Comparison of ENCODE assay signal across 12 cellular contexts in genomic region chr7:141074997-141075396, GRCh38. TPM values are rescaled to one million over a fixed set of nuclear protein-coding genes. Genes with fewer than 3 reads are reported as not detected.
DNase-seq lines count a peak whose midpoint lies in the region; ATAC-seq and TF ChIP-seq lines count a peak whose summit lies in the region.
"Had no signal": no experiment of that assay in that cellular context is flagged by ENCODE, and none has a peak within 500 bp of the region (broad histone marks: within the 10 kb centered on the region; RNA-seq: fewer than 3 reads in every experiment).

No MANE protein-coding gene starts in this region.

- no peak for ATAC-seq in activated CD4-positive, alpha-beta T cell treated with anti-CD3 and anti-CD28 coated beads for 36 hours
- no peak for ATAC-seq in GM21360 (IDR thresholded peaks at IDR 0.05; ENCODE audit: unreplicated experiment)

- H3K27ac ChIP-seq in VCaP, result peak overlapping the region; percentile 92
- H3K27ac ChIP-seq in sigmoid colon, result peak overlapping the region in 1 of 4 donors; percentile 80
- H3K27ac ChIP-seq: BLaER1 treated with 17β-estradiol and CSF1 and Interleukin-3, amounts not matched to agents 10 nM and 100 nM; skin epidermis had no signal

- no peaks in the 10 kb centered on the region for H3K9me3 ChIP-seq in iPS-15b (ENCODE audit: control insufficient read depth, insufficient read depth, low read length)
- no peaks in the 10 kb centered on the region for H3K9me3 ChIP-seq in sigmoid colon
- H3K9me3 ChIP-seq: BLaER1 treated with 17β-estradiol and CSF1 and Interleukin-3, amounts not matched to agents 10 nM and 100 nM had no signal

- TF ChIP-seq CTCF in VCaP (conservative IDR thresholded peaks at IDR 0.05), result no peak
- no peak for TF ChIP-seq CTCF in sigmoid colon (IDR thresholded peaks at IDR 0.05)

- peaks cover 36% of the 10 kb centered on the region for H3K27me3 Mint-ChIP-seq in activated CD4-positive, alpha-beta T cell treated with anti-CD3 and anti-CD28 coated beads for 36 hours

- peak overlapping the region; percentile 82 for H3K4me3 ChIP-seq in iPS-15b (ENCODE audit: low read depth, low read length)
- H3K4me3 ChIP-seq in sigmoid colon, result peak overlapping the region in 3 of 4 donors; percentile 53 to 69 (median 62)

- no peak for TF ChIP-seq EP300 in sigmoid colon (IDR thresholded peaks at IDR 0.05)

- intact Hi-C loops in activated CD4-positive, alpha-beta T cell treated with anti-CD3 and anti-CD28 coated beads for 36 hours (cut with DNase I, micrococcal nuclease), result loop anchor here in 1 of 2 experiments (5.0 kb wide), 1 partner anchor 577 kb away; no protein-coding TSS in a partner anchor
- intact Hi-C loops in sigmoid colon (cut with DNase I), result loop anchor here (10.0 kb wide), 1 partner anchor 460 kb away; no protein-coding TSS in a partner anchor

- H3K36me3 Mint-ChIP-seq in activated CD4-positive, alpha-beta T cell treated with anti-CD3 and anti-CD28 coated beads for 36 hours (ENCODE audit: low read depth), result no peaks in the 10 kb centered on the region

- H3K27me3 ChIP-seq in iPS-15b (ENCODE audit: control insufficient read depth, insufficient read depth, low read length) (peaks cover 45% of the 10 kb centered on the region), sigmoid colon (peaks cover 0 to 24% (median 12%) of the 10 kb centered on the region in 3 donors)

- H3K9ac ChIP-seq in iPS-15b (ENCODE audit: low read depth, low read length), result peak overlapping the region; percentile 61

- H3K27ac Mint-ChIP-seq in activated CD4-positive, alpha-beta T cell treated with anti-CD3 and anti-CD28 coated beads for 36 hours, result no peak overlapping the region

- POLR2A ChIA-PET in activated CD4-positive, alpha-beta T cell treated with anti-CD3 and anti-CD28 coated beads for 36 hours (lab: Charles Lee), result no interaction called here

- H3K36me3 ChIP-seq in iPS-15b (ENCODE audit: control insufficient read depth, insufficient read depth, low read length) (no peaks in the 10 kb centered on the region), sigmoid colon (no peaks in the 10 kb centered on the region)
- H3K36me3 ChIP-seq: BLaER1 treated with 17β-estradiol and CSF1 and Interleukin-3, amounts not matched to agents 10 nM and 100 nM had no signal

- 32% methylated on average over 4 of the region's 4 CpGs for WGBS in sigmoid colon, 2 donors

- H3K4me1 Mint-ChIP-seq in activated CD4-positive, alpha-beta T cell treated with anti-CD3 and anti-CD28 coated beads for 36 hours, result peaks cover 16% of the 10 kb centered on the region

- no peak for DNase-seq in activated CD4-positive, alpha-beta T cell treated with anti-CD3 and anti-CD28 coated beads for 36 hours
- DNase-seq in activated CD4-positive, alpha-beta T cell treated with anti-CD3 and anti-CD28 coated beads, Interleukin-2, amount 50 U/mL, for 48 hours, result no peak
- no peak for DNase-seq in sigmoid colon
- no peak for DNase-seq in GOT3 (lab: John Stamatoyannopoulos, UW)
- no peak for DNase-seq in RPMI8226
- DNase-seq: NCI-H1048; stimulated activated naive CD4-positive, alpha-beta T cell had no signal

- H3K4me3 Mint-ChIP-seq in activated CD4-positive, alpha-beta T cell treated with anti-CD3 and anti-CD28 coated beads for 36 hours, result peak overlapping the region; percentile 47

- H3K4me1 ChIP-seq in iPS-15b (ENCODE audit: control insufficient read depth, insufficient read depth, low read length) (peaks cover 3% of the 10 kb centered on the region), sigmoid colon (peaks cover 0 to 42% (median 38%) of the 10 kb centered on the region in 4 donors)

- TF ChIP-seq POLR2A in sigmoid colon (IDR thresholded peaks at IDR 0.05), result no peak

- CTCF ChIA-PET in activated CD4-positive, alpha-beta T cell treated with anti-CD3 and anti-CD28 coated beads for 36 hours (lab: Charles Lee), result interaction anchor here (0.6 kb wide), 1 partner anchor 77 kb away, joined by 4 read pairs; no protein-coding TSS in a partner anchor

- H3K9me3 Mint-ChIP-seq in activated CD4-positive, alpha-beta T cell treated with anti-CD3 and anti-CD28 coated beads for 36 hours (ENCODE audit: low read depth), result no peaks in the 10 kb centered on the region

RNA-seq across cellular contexts. Expression of gene TMEM178B, which starts 1.1 kb away (rescaled TPM):
- total RNA-seq in activated CD4-positive, alpha-beta T cell treated with anti-CD3 and anti-CD28 coated beads for 36 hours, result under 1 TPM; 0.23 TPM
- 1 to 10 TPM in 3 of 4 donors, under 1 TPM in 1; 0.16 to 4.7 (median 1.4) TPM for total RNA-seq in sigmoid colon
- polyA plus RNA-seq in sigmoid colon, result under 1 TPM in 1 of 3 donors, not detected in 2; 0.79 TPM
